In genomic region chr10:84097787-84098353, GRCh38 we compare ENCODE assay signal across 9 cellular contexts. TPM values are rescaled to one million over a fixed set of nuclear protein-coding genes. Genes with fewer than 3 reads are reported as not detected.
A peak's percentile ranks its signal among the peaks of the same experiment; 100 is the strongest.
DNase-seq lines count a peak whose midpoint lies in the region; ATAC-seq and TF ChIP-seq lines count a peak whose summit lies in the region.
"Had no signal": no experiment of that assay in that cellular context is flagged by ENCODE, and none has a peak within 500 bp of the region (broad histone marks: within the 10 kb centered on the region; RNA-seq: fewer than 3 reads in every experiment).

No MANE protein-coding gene starts in this region.

- TF ChIP-seq CTCF in CD8-positive, alpha-beta T cell (IDR thresholded peaks at IDR 0.05): peak; percentile 17
- TF ChIP-seq CTCF in WERI-Rb-1 (IDR thresholded peaks at IDR 0.05; ENCODE audit: low read depth, low read length): peak; percentile 45; the same call in 1 of the 2 replicates

- H3K27me3 Mint-ChIP-seq in CD8-positive, alpha-beta T cell (ENCODE audit: low read depth): no peaks in the 10 kb centered on the region

- H3K4me3 ChIP-seq in CD8-positive, alpha-beta T cell (ENCODE audit: low read depth, low read length): no peak overlapping the region
- H3K4me3 ChIP-seq in WERI-Rb-1 (ENCODE audit: low read depth, low read length): no peak overlapping the region
- H3K4me3 ChIP-seq: SK-N-MC had no signal

- H3K4me3 Mint-ChIP-seq in CD8-positive, alpha-beta T cell: no peak overlapping the region

- H3K27ac ChIP-seq in CD8-positive, alpha-beta T cell (ENCODE audit: low read depth, low read length): no peak overlapping the region
- H3K27ac ChIP-seq in WERI-Rb-1: no peak overlapping the region
- H3K27ac ChIP-seq: SK-N-MC had no signal

- DNase-seq in CD8-positive, alpha-beta T cell: no peak
- peak; percentile 45 for DNase-seq in HT-29 (ENCODE audit: low spot score)
- DNase-seq in WERI-Rb-1: no peak
- DNase-seq in left kidney (ENCODE audit: low read depth, low spot score): peak; percentile 22
- no peak for DNase-seq in iPS-NIHi11 (ENCODE audit: low spot score)
- no peak for DNase-seq in activated gamma-delta T cell treated with Interleukin-2 at 50 U/mL for 16 hours

- intact Hi-C loops in CD8-positive, alpha-beta T cell (cut with DNase I, micrococcal nuclease): no loop called here

- H3K27me3 ChIP-seq in CD8-positive, alpha-beta T cell (ENCODE audit: insufficient read depth, low read length): no peaks in the 10 kb centered on the region
- H3K27me3 ChIP-seq in WERI-Rb-1 (ENCODE audit: insufficient read depth, low read depth, severe bottlenecking): no peaks in the 10 kb centered on the region

- no peaks in the 10 kb centered on the region for H3K9me3 ChIP-seq in CD8-positive, alpha-beta T cell (ENCODE audit: low read length)
- H3K9me3 ChIP-seq in WERI-Rb-1 (ENCODE audit: severe bottlenecking): no peaks in the 10 kb centered on the region

- H3K9me3 Mint-ChIP-seq in CD8-positive, alpha-beta T cell: no peaks in the 10 kb centered on the region

- ATAC-seq in CD8-positive, alpha-beta T cell: no peak
- ATAC-seq in GM21367 (IDR thresholded peaks at IDR 0.05; ENCODE audit: unreplicated experiment) (no peak), GM19035 (IDR thresholded peaks at IDR 0.05; ENCODE audit: unreplicated experiment) (no peak)

- H3K4me1 Mint-ChIP-seq in CD8-positive, alpha-beta T cell (ENCODE audit: low read depth): no peaks in the 10 kb centered on the region

- H3K4me1 ChIP-seq in CD8-positive, alpha-beta T cell (ENCODE audit: insufficient read depth, low read length): no peaks in the 10 kb centered on the region

- CTCF ChIA-PET in CD8-positive, alpha-beta T cell (lab: Charles Lee): no interaction called here

- H3K36me3 ChIP-seq in CD8-positive, alpha-beta T cell (ENCODE audit: insufficient read depth, low read length): no peaks in the 10 kb centered on the region
- H3K36me3 ChIP-seq in WERI-Rb-1: no peaks in the 10 kb centered on the region

- POLR2A ChIA-PET in CD8-positive, alpha-beta T cell (lab: Charles Lee): no interaction called here

- no peaks in the 10 kb centered on the region for H3K36me3 Mint-ChIP-seq in CD8-positive, alpha-beta T cell

- H3K27ac Mint-ChIP-seq in CD8-positive, alpha-beta T cell: no peak overlapping the region

RNA-seq across cellular contexts. Expression of gene GHITM, which starts 41.4 kb away (rescaled TPM):
- 10 to 100 TPM; 72.3 to 76.3 TPM for total RNA-seq in CD8-positive, alpha-beta T cell
- total RNA-seq in HT-29 (2014; rRNA removed; shearing (Covaris generic)): 195 and 196 TPM in 2 replicates

Comparison
In these comparisons a context has a peak if more than half of its experiments do, and no peak if none do; other contexts are left out.
1. DNase-seq: peak in HT-29 (single experiment) and left kidney (single experiment); none in CD8-positive, alpha-beta T cell (0 of 7), WERI-Rb-1 (single experiment), iPS-NIHi11 (single experiment) and activated gamma-delta T cell treated with Interleukin-2 at 50 U/mL for 16 hours (single experiment).